In the genomic region with DNA sequence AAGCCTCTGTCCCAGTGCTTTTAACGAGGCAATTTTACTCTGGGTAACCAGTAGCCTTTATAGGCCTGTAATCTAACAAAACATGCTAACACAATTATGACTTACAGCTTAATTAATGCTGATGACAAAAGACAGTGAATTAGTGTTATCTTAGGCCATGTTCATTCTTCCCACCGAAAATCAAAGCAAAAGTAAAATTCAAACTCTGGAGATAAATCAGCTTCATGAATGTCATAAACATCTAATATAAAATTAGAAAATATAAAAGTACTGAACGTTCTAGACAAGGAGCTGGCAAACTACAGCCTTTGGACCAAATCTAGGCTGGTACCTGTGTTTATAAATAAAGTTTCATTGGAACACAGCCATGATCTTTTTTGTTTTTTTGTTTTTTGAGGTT, we compare ENCODE assay signal across 8 cellular contexts. TPM values are rescaled to one million over a fixed set of nuclear protein-coding genes. Genes with fewer than 3 reads are reported as not detected.
"Had no signal": no experiment of that assay in that cellular context is flagged by ENCODE, and none has a peak within 500 bp of the region (broad histone marks: within the 10 kb centered on the region; RNA-seq: fewer than 3 reads in every experiment).

No MANE protein-coding gene starts in this region.

- ATAC-seq: HepG2 had no signal

- DNase-seq: GOT3, H9, HCEC 1CT, KBM-7 had no signal

- FAIRE-seq: HepG2 had no signal

- H3K9ac ChIP-seq: KMS-11 had no signal

- H3K27ac ChIP-seq: HL-60, KMS-11 had no signal

- H3K4me2 ChIP-seq: KMS-11 had no signal

RNA-seq across cellular contexts. Expression of a gene that starts 18.6 kb away (rescaled TPM):
- total RNA-seq: HepG2 had no signal
- polyA plus RNA-seq: IgD-negative memory B cell had no signal
